29 cellular contexts compared by ENCODE assay signal in genomic region chr2:109655287-109655686, GRCh38.
"Had no signal": no experiment of that assay in that cellular context is flagged by ENCODE, and none has a peak within 500 bp of the region (broad histone marks: within the 10 kb centered on the region; RNA-seq: fewer than 3 reads in every experiment).

No MANE protein-coding gene starts in this region.

- H3K36me3 ChIP-seq: brain microvascular endothelial cell, esophagus squamous epithelium, gastroesophageal sphincter, heart right ventricle had no signal

- ATAC-seq: activated CD4-positive, alpha-beta T cell treated with anti-CD3 and anti-CD28 coated beads for 36 hours; activated T-cell treated with anti-CD3 and anti-CD28 coated beads, Interleukin-2, amount 50 U/mL, for 72 hours; gastroesophageal sphincter; heart right ventricle had no signal

- H3K4me3 ChIP-seq: esophagus squamous epithelium, gastroesophageal sphincter, heart right ventricle had no signal

- H3K4me1 ChIP-seq: gastroesophageal sphincter, heart right ventricle had no signal

- H3K27ac ChIP-seq: brain microvascular endothelial cell, epithelial cell of prostate, esophagus squamous epithelium, gastroesophageal sphincter, heart right ventricle had no signal

- H3K27me3 ChIP-seq: brain microvascular endothelial cell, esophagus squamous epithelium, gastroesophageal sphincter had no signal

- DNase-seq: activated CD4-positive, alpha-beta memory T cell treated with anti-CD3 and anti-CD28 coated beads, Interleukin-2, amount 10 ng/mL, durations not matched to agents 7 days and 5 days; activated CD4-positive, alpha-beta T cell treated with anti-CD3 and anti-CD28 coated beads for 36 hours; activated CD4-positive, alpha-beta T cell treated with anti-CD3 and anti-CD28 coated beads, Interleukin-2, amount 10 ng/mL, durations not matched to agents 24 days and 14 days; activated CD4-positive, CD25-positive, alpha-beta regulatory T cell; activated CD4-positive, CD25-positive, alpha-beta regulatory T cell treated with anti-CD3 and anti-CD28 coated beads, Interleukin-2, amount 50 U/mL, for 72 hours; activated CD8-positive, alpha-beta memory T cell treated with anti-CD3 and anti-CD28 coated beads, Interleukin-2, amount 50 U/mL, for 48 hours; activated gamma-delta T cell; activated naive CD4-positive, alpha-beta T cell treated with anti-CD3 and anti-CD28 coated beads, Interleukin-2, amount 50 U/mL, for 16 hours; activated naive CD4-positive, alpha-beta T cell treated with Interleukin-2 at 50 U/mL for 16 hours; activated T-cell treated with anti-CD3 and anti-CD28 coated beads for 4 hours; activated T-cell treated with anti-CD3 and anti-CD28 coated beads, Interleukin-2, amount 50 U/mL, for 24 hours; activated T-cell treated with anti-CD3 and anti-CD28 coated beads, Interleukin-2, amount 50 U/mL, for 72 hours; amniotic stem cell; anterior cingulate cortex; brain microvascular endothelial cell; caudate nucleus; cortex of kidney; dermis blood vessel endothelial cell; effector CD4-positive, alpha-beta T cell; esophagus squamous epithelium; foreskin melanocyte; heart right ventricle; T-helper 2 cell had no signal

- FAIRE-seq: astrocyte, colon, endometrium, endothelial cell of umbilical vein had no signal

- H3K9me3 ChIP-seq: esophagus squamous epithelium, gastroesophageal sphincter, heart right ventricle had no signal
